Comparison of ENCODE assay signal across 10 cellular contexts in genomic region chr12:57231276-57232021, GRCh38.
DNase-seq lines count a peak whose midpoint lies in the region; ATAC-seq and TF ChIP-seq lines count a peak whose summit lies in the region.
"Had no signal": no experiment of that assay in that cellular context is flagged by ENCODE, and none has a peak within 500 bp of the region (broad histone marks: within the 10 kb centered on the region; RNA-seq: fewer than 3 reads in every experiment).

No MANE protein-coding gene starts in this region.

- peak overlapping the region; percentile 89 for H3K9ac ChIP-seq in SK-N-MC (ENCODE audit: insufficient read length)

- TF ChIP-seq CTCF in fibroblast of mammary gland (conservative IDR thresholded peaks at IDR 0.05; ENCODE audit: control insufficient read depth, insufficient read depth, low read depth, low read length), result no peak

- no peak overlapping the region for H3K27ac ChIP-seq in SK-N-MC

- peaks cover 71% of the 10 kb centered on the region for H3K4me1 Mint-ChIP-seq in activated naive CD4-positive, alpha-beta T cell treated with anti-CD3 and anti-CD28 coated beads, Interleukin-2, amount 10 ng/mL, durations not matched to agents 7 days and 5 days
- H3K4me1 Mint-ChIP-seq in stimulated activated effector memory CD8-positive, alpha-beta T cell treated with anti-CD3 and anti-CD28 coated beads, Interleukin-12 subunit alpha, Interleukin-12 subunit beta, amount 100 ng/mL, for 72 hours, result peaks cover 54% of the 10 kb centered on the region

- H3K27ac Mint-ChIP-seq in activated naive CD4-positive, alpha-beta T cell treated with anti-CD3 and anti-CD28 coated beads, Interleukin-2, amount 10 ng/mL, durations not matched to agents 7 days and 5 days, result no peak overlapping the region
- H3K27ac Mint-ChIP-seq in stimulated activated effector memory CD8-positive, alpha-beta T cell treated with anti-CD3 and anti-CD28 coated beads, Interleukin-12 subunit alpha, Interleukin-12 subunit beta, amount 100 ng/mL, for 72 hours, result peak overlapping the region; percentile 100

- H3K36me3 Mint-ChIP-seq in activated naive CD4-positive, alpha-beta T cell treated with anti-CD3 and anti-CD28 coated beads, Interleukin-2, amount 10 ng/mL, durations not matched to agents 7 days and 5 days, result peaks cover 51% of the 10 kb centered on the region
- H3K36me3 Mint-ChIP-seq in stimulated activated effector memory CD8-positive, alpha-beta T cell treated with anti-CD3 and anti-CD28 coated beads, Interleukin-12 subunit alpha, Interleukin-12 subunit beta, amount 100 ng/mL, for 72 hours, result peaks cover 79% of the 10 kb centered on the region

- CTCF ChIA-PET in activated naive CD4-positive, alpha-beta T cell treated with anti-CD3 and anti-CD28 coated beads, Interleukin-2, amount 10 ng/mL, durations not matched to agents 7 days and 5 days (lab: Charles Lee), result interaction anchor here (11.0 to 13.5 kb wide), 2 partner anchors 9 to 17 kb away, joined by 115 to 281 read pairs; a partner anchor contains a TSS

- peaks cover 42% of the 10 kb centered on the region for H3K36me3 ChIP-seq in SK-N-MC (ENCODE audit: insufficient read depth, low read length)

- H3K9me3 ChIP-seq in SK-N-MC (ENCODE audit: low read depth, low read length), result no peaks in the 10 kb centered on the region
- H3K9me3 ChIP-seq: tibial nerve had no signal

- H3K4me3 ChIP-seq in SK-N-MC (peak overlapping the region; percentile 84), fibroblast of mammary gland (ENCODE audit: control insufficient read depth, low read depth, low read length) (peak overlapping the region; percentile 1)

- no peak for DNase-seq in activated naive CD4-positive, alpha-beta T cell treated with anti-CD3 and anti-CD28 coated beads, Interleukin-2, amount 10 ng/mL, durations not matched to agents 7 days and 5 days
- no peak for DNase-seq in activated naive CD4-positive, alpha-beta T cell treated with Interleukin-2 at 50 U/mL for 16 hours
- DNase-seq in SK-N-MC (ENCODE audit: low read depth, low spot score) (no peak), fibroblast of mammary gland (ENCODE audit: low read depth) (no peak), AG20443 (ENCODE audit: low spot score) (no peak), NCI-H1930 (lab: John Stamatoyannopoulos, UW) (no peak)
- DNase-seq in stimulated activated effector memory CD8-positive, alpha-beta T cell treated with anti-CD3 and anti-CD28 coated beads, Interleukin-12 subunit alpha, Interleukin-12 subunit beta, amount 100 ng/mL, for 72 hours (ENCODE audit: low spot score in 2 of 2), result no peak
- DNase-seq: COR-L47 had no signal

- H3K4me3 Mint-ChIP-seq in activated naive CD4-positive, alpha-beta T cell treated with anti-CD3 and anti-CD28 coated beads, Interleukin-2, amount 10 ng/mL, durations not matched to agents 7 days and 5 days, result peak overlapping the region; percentile 92
- H3K4me3 Mint-ChIP-seq in stimulated activated effector memory CD8-positive, alpha-beta T cell treated with anti-CD3 and anti-CD28 coated beads, Interleukin-12 subunit alpha, Interleukin-12 subunit beta, amount 100 ng/mL, for 72 hours, result peak overlapping the region; percentile 100

- no peak for ATAC-seq in stimulated activated effector memory CD8-positive, alpha-beta T cell treated with anti-CD3 and anti-CD28 coated beads, Interleukin-12 subunit alpha, Interleukin-12 subunit beta, amount 100 ng/mL, for 72 hours
- ATAC-seq in GM19324 (IDR thresholded peaks at IDR 0.05; ENCODE audit: low FRiP score, unreplicated experiment), result no peak

- peaks cover 34% of the 10 kb centered on the region for H3K27me3 Mint-ChIP-seq in activated naive CD4-positive, alpha-beta T cell treated with anti-CD3 and anti-CD28 coated beads, Interleukin-2, amount 10 ng/mL, durations not matched to agents 7 days and 5 days

- H3K9me3 Mint-ChIP-seq in activated naive CD4-positive, alpha-beta T cell treated with anti-CD3 and anti-CD28 coated beads, Interleukin-2, amount 10 ng/mL, durations not matched to agents 7 days and 5 days, result no peaks in the 10 kb centered on the region
- H3K9me3 Mint-ChIP-seq in stimulated activated effector memory CD8-positive, alpha-beta T cell treated with anti-CD3 and anti-CD28 coated beads, Interleukin-12 subunit alpha, Interleukin-12 subunit beta, amount 100 ng/mL, for 72 hours, result no peaks in the 10 kb centered on the region
